ENCODE assay signal across 30 cellular contexts in the genomic region with DNA sequence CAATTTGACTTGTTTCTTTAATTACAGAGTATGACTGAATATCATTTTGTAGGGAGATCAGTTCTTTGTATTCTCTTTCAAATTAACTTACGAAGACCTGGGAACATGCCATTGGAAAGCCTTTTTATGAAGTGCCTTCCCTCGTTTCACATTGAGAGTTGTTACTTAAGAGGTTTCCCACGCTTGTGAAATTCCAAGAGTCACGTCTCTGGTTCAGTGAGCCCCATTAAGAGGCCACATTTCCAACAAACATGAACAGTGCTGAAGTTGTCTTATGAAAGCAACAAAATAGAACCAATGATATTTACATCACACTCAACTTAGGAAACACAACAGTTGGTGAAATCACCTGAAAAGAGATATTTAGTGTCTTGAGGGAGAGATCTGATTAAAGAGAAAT.
"Had no signal": no experiment of that assay in that cellular context is flagged by ENCODE, and none has a peak within 500 bp of the region (broad histone marks: within the 10 kb centered on the region; RNA-seq: fewer than 3 reads in every experiment).

No MANE protein-coding gene starts in this region.

- DNase-seq: activated B cell treated with CpG ODN at 0.5 μM for 24 hours; activated CD4-positive, alpha-beta T cell treated with anti-CD3 and anti-CD28 coated beads for 48 hours; activated CD4-positive, alpha-beta T cell treated with anti-CD3 and anti-CD28 coated beads, Interleukin-2, amount 50 U/mL, for 1 hour; activated CD4-positive, alpha-beta T cell treated with anti-CD3 and anti-CD28 coated beads, Interleukin-2, amount 50 U/mL, for 48 hours; activated CD8-positive, alpha-beta memory T cell treated with anti-CD3 and anti-CD28 coated beads for 24 hours; activated CD8-positive, alpha-beta T cell treated with anti-CD3 and anti-CD28 coated beads for 36 hours; activated gamma-delta T cell; activated naive CD4-positive, alpha-beta T cell; activated naive CD4-positive, alpha-beta T cell treated with anti-CD3 and anti-CD28 coated beads, Interleukin-2, amount 10 ng/mL, durations not matched to agents 7 days and 5 days; activated naive CD8-positive, alpha-beta T cell treated with anti-CD3 and anti-CD28 coated beads, Interleukin-2, amount 10 ng/mL, durations not matched to agents 7 days and 5 days; activated T-cell treated with anti-CD3 and anti-CD28 coated beads, Interleukin-2, amount 50 U/mL, for 1 hour; activated T-cell treated with anti-CD3 and anti-CD28 coated beads, Interleukin-2, amount 50 U/mL, for 48 hours; anterior cingulate cortex; brain microvascular endothelial cell; dorsolateral prefrontal cortex; effector memory CD4-positive, alpha-beta T cell; endodermal cell; erythroblast; foreskin keratinocyte; gastrocnemius medialis; T-helper 1 cell; T-helper 17 cell; T1000; WERI-Rb-1 had no signal

- H3K4me3 ChIP-seq: coronary artery, dorsolateral prefrontal cortex, esophagus muscularis mucosa, gastrocnemius medialis had no signal

- FAIRE-seq: astrocyte, bronchial epithelial cell had no signal

- ATAC-seq: activated CD4-positive, CD25-positive, alpha-beta regulatory T cell treated with anti-CD3 and anti-CD28 coated beads, Interleukin-2, amount 50 U/mL, for 24 hours; activated CD8-positive, alpha-beta T cell treated with anti-CD3 and anti-CD28 coated beads for 36 hours; activated naive CD4-positive, alpha-beta T cell treated with anti-CD3 and anti-CD28 coated beads, Interleukin-2, amount 50 U/mL, for 72 hours; foreskin keratinocyte; gastrocnemius medialis; T-helper 17 cell had no signal

- H3K27ac ChIP-seq: brain microvascular endothelial cell, coronary artery, dorsolateral prefrontal cortex, esophagus muscularis mucosa, foreskin keratinocyte, gastrocnemius medialis, WERI-Rb-1 had no signal

- H3K27me3 ChIP-seq: brain microvascular endothelial cell, dorsolateral prefrontal cortex, esophagus muscularis mucosa, foreskin keratinocyte, gastrocnemius medialis had no signal

- H3K9me3 ChIP-seq: esophagus muscularis mucosa, gastrocnemius medialis had no signal

- H3K4me1 ChIP-seq: esophagus muscularis mucosa, foreskin keratinocyte, gastrocnemius medialis had no signal

- H3K36me3 ChIP-seq: brain microvascular endothelial cell, esophagus muscularis mucosa, gastrocnemius medialis, WERI-Rb-1 had no signal
